In the genomic region with DNA sequence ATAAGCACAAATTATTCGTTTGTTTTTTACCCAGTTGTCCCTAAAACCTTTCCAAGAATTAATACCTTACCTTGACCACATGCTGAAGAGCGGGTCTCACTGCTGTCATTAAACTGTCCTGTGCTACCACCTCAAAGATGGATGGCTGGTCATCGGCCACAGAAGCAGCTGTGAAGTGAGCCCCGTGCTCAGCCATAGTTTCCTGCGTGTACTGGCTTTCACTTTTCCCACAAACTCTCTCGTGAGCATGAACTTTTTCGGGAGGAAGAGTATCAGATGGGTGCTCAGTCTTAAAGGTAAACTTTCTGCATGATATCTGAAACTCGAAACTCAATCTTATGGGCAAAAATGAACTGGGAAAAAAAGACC, we compare ENCODE assay signal across 8 cellular contexts. TPM values are rescaled to one million over a fixed set of nuclear protein-coding genes. Genes with fewer than 3 reads are reported as not detected.
DNase-seq lines count a peak whose midpoint lies in the region; ATAC-seq and TF ChIP-seq lines count a peak whose summit lies in the region.

No MANE protein-coding gene starts in this region.

- peaks cover 18% of the 10 kb centered on the region for H3K36me3 Mint-ChIP-seq in activated T-helper 2 cell treated with anti-CD3 and anti-CD28 coated beads, Interferon-gamma antibody, Interleukin-2, Interleukin-4, amounts not matched to agents 10 μg/mL and 5 μg/mL and 100 μg/mL, durations not matched to agents 14 hours and 24 hours and 36 hours (ENCODE audit: low read depth)

- DNase-seq in cardiac muscle cell (ENCODE audit: low read depth in 1 of 2, low spot score in 1 of 2) (peak in 1 of 2 donors; percentile 16), Right ventricle myocardium inferior (ENCODE audit: missing footprints) (no peak), left ventricle myocardium superior (no peak), H4 (ENCODE audit: low spot score) (no peak), NCI-H2107 (lab: John Stamatoyannopoulos, UW) (no peak), NCI-H510A (lab: John Stamatoyannopoulos, UW) (no peak)
- no peak for DNase-seq in activated T-helper 2 cell treated with anti-CD3 and anti-CD28 coated beads, Interferon-gamma antibody, Interleukin-2, Interleukin-4, amounts not matched to agents 10 μg/mL and 5 μg/mL and 100 μg/mL, durations not matched to agents 14 hours and 24 hours and 36 hours (ENCODE audit: low spot score)

- H3K9me3 ChIP-seq in cardiac muscle cell (ENCODE audit: low read depth) (no peaks in the 10 kb centered on the region), skeletal muscle tissue (ENCODE audit: control insufficient read depth in 3 of 3, low read length in 3 of 3) (no peaks in the 10 kb centered on the region)

- no peaks in the 10 kb centered on the region for H3K9me3 Mint-ChIP-seq in activated T-helper 2 cell treated with anti-CD3 and anti-CD28 coated beads, Interferon-gamma antibody, Interleukin-2, Interleukin-4, amounts not matched to agents 10 μg/mL and 5 μg/mL and 100 μg/mL, durations not matched to agents 14 hours and 24 hours and 36 hours

- peak overlapping the region; percentile 91 for H3K27ac Mint-ChIP-seq in activated T-helper 2 cell treated with anti-CD3 and anti-CD28 coated beads, Interferon-gamma antibody, Interleukin-2, Interleukin-4, amounts not matched to agents 10 μg/mL and 5 μg/mL and 100 μg/mL, durations not matched to agents 14 hours and 24 hours and 36 hours

- ATAC-seq in Right ventricle myocardium inferior, result no peak
- ATAC-seq in left ventricle myocardium superior, result peak; percentile 40

- H3K27me3 Mint-ChIP-seq in activated T-helper 2 cell treated with anti-CD3 and anti-CD28 coated beads, Interferon-gamma antibody, Interleukin-2, Interleukin-4, amounts not matched to agents 10 μg/mL and 5 μg/mL and 100 μg/mL, durations not matched to agents 14 hours and 24 hours and 36 hours (ENCODE audit: low read depth), result peaks cover 2% of the 10 kb centered on the region

- intact Hi-C loops in Right ventricle myocardium inferior (cut with DNase I) (loop anchor here (1.0 kb wide), 1 partner anchor 9 kb away; the partner anchor contains the start of gene AP2B1), left ventricle myocardium superior (cut with micrococcal nuclease) (no loop called here)
- intact Hi-C loops in activated T-helper 2 cell treated with anti-CD3 and anti-CD28 coated beads, Interferon-gamma antibody, Interleukin-2, Interleukin-4, amounts not matched to agents 10 μg/mL and 5 μg/mL and 100 μg/mL, durations not matched to agents 14 hours and 24 hours and 36 hours (cut with micrococcal nuclease), result loop anchor here (1.0 to 2.0 kb wide), 3 partner anchors 9 to 37 kb away; partner anchors contain the start of gene AP2B1

- H3K36me3 ChIP-seq in cardiac muscle cell (peaks cover 18% of the 10 kb centered on the region), skeletal muscle tissue (ENCODE audit: control insufficient read depth in 3 of 3, insufficient read depth in 3 of 3, low read length in 3 of 3) (peaks cover 3 to 10% (median 9%) of the 10 kb centered on the region in 3 donors)

- peaks cover 25% of the 10 kb centered on the region for H3K4me1 Mint-ChIP-seq in activated T-helper 2 cell treated with anti-CD3 and anti-CD28 coated beads, Interferon-gamma antibody, Interleukin-2, Interleukin-4, amounts not matched to agents 10 μg/mL and 5 μg/mL and 100 μg/mL, durations not matched to agents 14 hours and 24 hours and 36 hours (ENCODE audit: low read depth)

- H3K4me3 ChIP-seq in cardiac muscle cell (peak overlapping the region; percentile 44), skeletal muscle tissue (ENCODE audit: low read length in 3 of 3) (peak overlapping the region; percentile 93 to 96 (median 93))

- TF ChIP-seq CTCF in cardiac muscle cell (IDR thresholded peaks at IDR 0.05; ENCODE audit: low read depth, low read length), result no peak

- H3K4me3 Mint-ChIP-seq in activated T-helper 2 cell treated with anti-CD3 and anti-CD28 coated beads, Interferon-gamma antibody, Interleukin-2, Interleukin-4, amounts not matched to agents 10 μg/mL and 5 μg/mL and 100 μg/mL, durations not matched to agents 14 hours and 24 hours and 36 hours (ENCODE audit: low read depth), result peak overlapping the region; percentile 89

- H3K4me1 ChIP-seq in cardiac muscle cell (ENCODE audit: low read depth), result peaks cover 10% of the 10 kb centered on the region
- H3K4me1 ChIP-seq in skeletal muscle tissue (ENCODE audit: control insufficient read depth in 3 of 3, insufficient read depth in 3 of 3, low read length in 3 of 3), result peaks cover 13 to 25% (median 15%) of the 10 kb centered on the region in 3 donors

- peak overlapping the region; percentile 89 for H3K27ac ChIP-seq in cardiac muscle cell
- H3K27ac ChIP-seq in skeletal muscle tissue (ENCODE audit: low read depth, low read length), result peak overlapping the region; percentile 91

- peaks cover 4% of the 10 kb centered on the region for H3K27me3 ChIP-seq in cardiac muscle cell
- no peaks in the 10 kb centered on the region for H3K27me3 ChIP-seq in skeletal muscle tissue (ENCODE audit: control insufficient read depth in 3 of 3, insufficient read depth in 3 of 3, low read length in 3 of 3)

- peak overlapping the region; percentile 92 to 97 (median 97) for H3K9ac ChIP-seq in skeletal muscle tissue (ENCODE audit: low read depth in 1 of 3, low read length in 3 of 3)

RNA-seq across cellular contexts. Expression of gene PEX12, which starts 0.6 kb away (rescaled TPM):
- 8.3 and 8.6 TPM in 2 replicates for total RNA-seq in cardiac muscle cell
- polyA plus RNA-seq in cardiac muscle cell, result 6.1 and 9.7 TPM in 2 replicates
- 7.0 TPM for total RNA-seq in Right ventricle myocardium inferior
- total RNA-seq in activated T-helper 2 cell treated with anti-CD3 and anti-CD28 coated beads, Interferon-gamma antibody, Interleukin-2, Interleukin-4, amounts not matched to agents 10 μg/mL and 5 μg/mL and 100 μg/mL, durations not matched to agents 14 hours and 24 hours and 36 hours, result 4.5 and 4.8 TPM in 2 replicates
- total RNA-seq in left ventricle myocardium superior, result 7.9 TPM
- total RNA-seq in skeletal muscle tissue, result 4.7 TPM
- 11.1 and 13.7 TPM in 2 replicates for total RNA-seq in H4 (2014; rRNA removed; shearing (Covaris generic))

RNA-seq across cellular contexts. Expression of gene AP2B1, which starts 9.3 kb away (rescaled TPM):
- total RNA-seq in cardiac muscle cell, result 83.5 and 90.9 TPM in 2 replicates
- polyA plus RNA-seq in cardiac muscle cell, result 54.7 and 89.2 TPM in 2 replicates
- total RNA-seq in Right ventricle myocardium inferior, result 117 TPM
- 177 and 194 TPM in 2 replicates for total RNA-seq in activated T-helper 2 cell treated with anti-CD3 and anti-CD28 coated beads, Interferon-gamma antibody, Interleukin-2, Interleukin-4, amounts not matched to agents 10 μg/mL and 5 μg/mL and 100 μg/mL, durations not matched to agents 14 hours and 24 hours and 36 hours
- total RNA-seq in left ventricle myocardium superior, result 119 TPM
- 45.4 TPM for total RNA-seq in skeletal muscle tissue
- 40.1 and 57.2 TPM in 2 replicates for total RNA-seq in H4 (2014; rRNA removed; shearing (Covaris generic))

RNA-seq across cellular contexts. Expression of gene SLFN14, which starts 17.2 kb away (rescaled TPM):
- total RNA-seq in cardiac muscle cell (0.07 and 0.21 TPM in 2 replicates), Right ventricle myocardium inferior (not detected), left ventricle myocardium superior (not detected), skeletal muscle tissue (1.0 TPM)
- polyA plus RNA-seq in cardiac muscle cell, result 0.12 and 0.89 TPM in 2 replicates
- total RNA-seq in activated T-helper 2 cell treated with anti-CD3 and anti-CD28 coated beads, Interferon-gamma antibody, Interleukin-2, Interleukin-4, amounts not matched to agents 10 μg/mL and 5 μg/mL and 100 μg/mL, durations not matched to agents 14 hours and 24 hours and 36 hours, result not detected in 2 replicates
- total RNA-seq in H4 (2014; rRNA removed; shearing (Covaris generic)), result not detected in 2 replicates

RNA-seq across cellular contexts. Expression of gene SLFN12L, which starts 40.3 kb away (rescaled TPM):
- not detected in 2 replicates for total RNA-seq in cardiac muscle cell
- not detected in 2 replicates for polyA plus RNA-seq in cardiac muscle cell
- 0.32 TPM for total RNA-seq in Right ventricle myocardium inferior
- total RNA-seq in activated T-helper 2 cell treated with anti-CD3 and anti-CD28 coated beads, Interferon-gamma antibody, Interleukin-2, Interleukin-4, amounts not matched to agents 10 μg/mL and 5 μg/mL and 100 μg/mL, durations not matched to agents 14 hours and 24 hours and 36 hours, result 37.8 and 41.9 TPM in 2 replicates
- total RNA-seq in left ventricle myocardium superior, result 0.32 TPM
- total RNA-seq in skeletal muscle tissue, result 0.52 TPM
- 0.06 and 0.31 TPM in 2 replicates for total RNA-seq in H4 (2014; rRNA removed; shearing (Covaris generic))
